In genomic region chr17:39145143-39145542, GRCh38 we compare ENCODE assay signal across 21 cellular contexts. TPM values are rescaled to one million over a fixed set of nuclear protein-coding genes. Genes with fewer than 3 reads are reported as not detected.
"Had no signal": no experiment of that assay in that cellular context is flagged by ENCODE, and none has a peak within 500 bp of the region (broad histone marks: within the 10 kb centered on the region; RNA-seq: fewer than 3 reads in every experiment).

No MANE protein-coding gene starts in this region.

- DNase-seq: activated CD4-positive, alpha-beta T cell treated with anti-CD3 and anti-CD28 coated beads, Interleukin-2, amount 50 U/mL, for 1 hour; activated naive CD4-positive, alpha-beta T cell; endodermal cell; glutamatergic neuron; immature natural killer cell; naive thymus-derived CD4-positive, alpha-beta T cell; retina; stimulated activated CD4-positive, alpha-beta T cell treated with anti-CD3 and anti-CD28 coated beads, Interleukin-4, amount 100 ng/mL, for 24 hours; stimulated activated naive CD4-positive, alpha-beta T cell treated with Interleukin-2 at 50 U/mL for 16 hours; T-helper 9 cell had no signal

- H3K9me3 Mint-ChIP-seq: activated T-helper 1 cell treated with anti-CD3 and anti-CD28 coated beads, Interleukin-12 subunit alpha, Interleukin-12 subunit beta, Interleukin-2, Interleukin-4 antibody, amounts not matched to agents 30 ng/mL and 10 ng/mL and 1 ng/mL, durations not matched to agents 14 hours and 24 hours and 36 hours; immature natural killer cell had no signal

- H3K27ac ChIP-seq: neutrophil, thoracic aorta had no signal

- H3K27ac Mint-ChIP-seq: activated T-helper 1 cell treated with anti-CD3 and anti-CD28 coated beads, Interleukin-12 subunit alpha, Interleukin-12 subunit beta, Interleukin-2, Interleukin-4 antibody, amounts not matched to agents 30 ng/mL and 10 ng/mL and 1 ng/mL, durations not matched to agents 14 hours and 24 hours and 36 hours; endodermal cell had no signal

- H3K4me3 Mint-ChIP-seq: activated T-helper 1 cell treated with anti-CD3 and anti-CD28 coated beads, Interleukin-12 subunit alpha, Interleukin-12 subunit beta, Interleukin-2, Interleukin-4 antibody, amounts not matched to agents 30 ng/mL and 10 ng/mL and 1 ng/mL, durations not matched to agents 14 hours and 24 hours and 36 hours; endodermal cell; immature natural killer cell; naive thymus-derived CD4-positive, alpha-beta T cell had no signal

- H3K9me3 ChIP-seq: mucosa of descending colon, neutrophil, thoracic aorta had no signal

- H3K36me3 ChIP-seq: neutrophil, thoracic aorta had no signal

- H3K4me3 ChIP-seq: mucosa of descending colon, thoracic aorta had no signal

- ATAC-seq: activated CD4-positive, CD25-positive, alpha-beta regulatory T cell treated with anti-CD3 and anti-CD28 coated beads, Interleukin-2, amount 50 U/mL, for 24 hours; naive thymus-derived CD4-positive, alpha-beta T cell had no signal

RNA-seq across cellular contexts. Expression of gene PLXDC1, which starts 6.3 kb away (rescaled TPM):
- total RNA-seq: dermis microvascular lymphatic vessel endothelial cell, epithelial cell of proximal tubule had no signal

RNA-seq across cellular contexts. Expression of gene ARL5C, which starts 20.8 kb away (rescaled TPM):
- total RNA-seq: activated CD8-positive, alpha-beta memory T cell treated with anti-CD3 and anti-CD28 coated beads for 36 hours; activated T-helper 1 cell treated with anti-CD3 and anti-CD28 coated beads, Interleukin-12 subunit alpha, Interleukin-12 subunit beta, Interleukin-2, Interleukin-4 antibody, amounts not matched to agents 30 ng/mL and 10 ng/mL and 1 ng/mL, durations not matched to agents 14 hours and 24 hours and 36 hours; dermis microvascular lymphatic vessel endothelial cell; endodermal cell; epithelial cell of proximal tubule; fibroblast of villous mesenchyme; mucosa of descending colon; ureter had no signal
- polyA plus RNA-seq: aorta, immature natural killer cell had no signal
